7 cellular contexts compared by ENCODE assay signal in the genomic region with DNA sequence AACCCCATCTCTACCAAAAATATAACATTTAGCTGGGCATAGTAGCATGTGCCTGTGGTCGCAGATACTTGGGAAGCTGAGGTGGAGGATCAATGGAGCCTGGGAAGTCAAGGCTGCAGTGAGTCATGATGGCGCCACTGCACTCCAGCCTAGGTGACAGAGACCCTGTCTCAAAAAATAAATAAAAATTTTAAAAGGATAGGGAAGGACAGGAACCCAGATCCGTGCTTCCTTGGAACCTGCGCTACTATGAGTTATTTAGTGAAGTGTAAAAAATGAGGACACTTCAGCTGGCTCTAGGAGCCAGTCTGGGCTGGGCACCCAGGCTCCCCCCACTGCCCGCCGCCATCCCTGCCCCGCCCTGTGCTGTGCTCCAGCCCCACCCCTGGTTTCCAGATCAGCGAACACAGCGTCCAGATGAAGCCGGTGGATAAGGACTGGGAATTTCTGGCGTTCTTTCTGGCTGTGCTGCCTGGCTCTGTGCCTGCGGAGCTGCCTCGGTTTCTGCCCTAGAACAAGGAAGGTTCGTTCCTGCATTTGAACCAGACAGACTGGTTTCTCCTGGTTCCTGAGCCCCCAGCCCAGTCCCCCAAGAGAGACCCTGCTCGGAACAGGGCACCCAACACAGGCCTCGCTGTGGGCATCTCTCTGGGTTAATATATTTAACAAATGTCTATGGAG.
DNase-seq lines count a peak whose midpoint lies in the region; ATAC-seq lines count a peak whose summit lies in the region.

No MANE protein-coding gene starts in this region.

- H3K4me3 Mint-ChIP-seq in activated naive CD8-positive, alpha-beta T cell treated with anti-CD3 and anti-CD28 coated beads, Interleukin-2, amount 50 U/mL, for 24 hours, result no peak overlapping the region
- peak overlapping the region; percentile 49 to 70 for H3K4me3 Mint-ChIP-seq in stimulated activated naive CD8-positive, alpha-beta T cell treated with anti-CD3 and anti-CD28 coated beads, Interleukin-15, amount 100 ng/mL, for 72 hours

- DNase-seq in NCI-H2029 (lab: John Stamatoyannopoulos, UW) (peak; percentile 37), hypothalamus (lab: John Stamatoyannopoulos, UW) (peak in 31 of 51 donors; percentile 18 to 76 (median 56)), NOMO-1 (lab: John Stamatoyannopoulos, UW; ENCODE audit: unreplicated experiment in 2 of 2) (no peak), NCI-H1092 treated with DMSO at 0.1 percent for 48 hours (lab: John Stamatoyannopoulos, UW) (no peak)
- DNase-seq in activated naive CD8-positive, alpha-beta T cell treated with anti-CD3 and anti-CD28 coated beads, Interleukin-2, amount 50 U/mL, for 24 hours, result no peak
- DNase-seq in stimulated activated naive CD8-positive, alpha-beta T cell treated with anti-CD3 and anti-CD28 coated beads, Interleukin-15, amount 100 ng/mL, for 72 hours, result no peak
- no peak for DNase-seq in stimulated activated CD4-positive, alpha-beta T cell treated with anti-CD3 and anti-CD28 coated beads, Interleukin-12 subunit alpha, Interleukin-12 subunit beta, amount 100 ng/mL, for 4 hours

- H3K9me3 Mint-ChIP-seq in activated naive CD8-positive, alpha-beta T cell treated with anti-CD3 and anti-CD28 coated beads, Interleukin-2, amount 50 U/mL, for 24 hours, result no peaks in the 10 kb centered on the region
- no peaks in the 10 kb centered on the region for H3K9me3 Mint-ChIP-seq in stimulated activated naive CD8-positive, alpha-beta T cell treated with anti-CD3 and anti-CD28 coated beads, Interleukin-15, amount 100 ng/mL, for 72 hours

- H3K36me3 Mint-ChIP-seq in activated naive CD8-positive, alpha-beta T cell treated with anti-CD3 and anti-CD28 coated beads, Interleukin-2, amount 50 U/mL, for 24 hours (ENCODE audit: low read depth), result no peaks in the 10 kb centered on the region

- H3K27me3 Mint-ChIP-seq in activated naive CD8-positive, alpha-beta T cell treated with anti-CD3 and anti-CD28 coated beads, Interleukin-2, amount 50 U/mL, for 24 hours, result no peaks in the 10 kb centered on the region
- H3K27me3 Mint-ChIP-seq in stimulated activated naive CD8-positive, alpha-beta T cell treated with anti-CD3 and anti-CD28 coated beads, Interleukin-15, amount 100 ng/mL, for 72 hours, result no peaks in the 10 kb centered on the region

- peaks cover 36% of the 10 kb centered on the region for H3K4me1 Mint-ChIP-seq in activated naive CD8-positive, alpha-beta T cell treated with anti-CD3 and anti-CD28 coated beads, Interleukin-2, amount 50 U/mL, for 24 hours
- H3K4me1 Mint-ChIP-seq in stimulated activated naive CD8-positive, alpha-beta T cell treated with anti-CD3 and anti-CD28 coated beads, Interleukin-15, amount 100 ng/mL, for 72 hours, result peaks cover 57% of the 10 kb centered on the region

- peak overlapping the region; percentile 79 for H3K27ac Mint-ChIP-seq in activated naive CD8-positive, alpha-beta T cell treated with anti-CD3 and anti-CD28 coated beads, Interleukin-2, amount 50 U/mL, for 24 hours
- peak overlapping the region in 1 of 2 donors; percentile 45 for H3K27ac Mint-ChIP-seq in stimulated activated naive CD8-positive, alpha-beta T cell treated with anti-CD3 and anti-CD28 coated beads, Interleukin-15, amount 100 ng/mL, for 72 hours

- no peak for ATAC-seq in activated naive CD8-positive, alpha-beta T cell treated with anti-CD3 and anti-CD28 coated beads, Interleukin-2, amount 50 U/mL, for 24 hours
- ATAC-seq in stimulated activated naive CD8-positive, alpha-beta T cell treated with anti-CD3 and anti-CD28 coated beads, Interleukin-15, amount 100 ng/mL, for 72 hours, result no peak

Comparison
In these comparisons a context has a peak if more than half of its experiments do, and no peak if none do; other contexts are left out.
1. DNase-seq: peak in NCI-H2029 (single experiment) and hypothalamus (31 of 51); none in activated naive CD8-positive, alpha-beta T cell treated with anti-CD3 and anti-CD28 coated beads, Interleukin-2, amount 50 U/mL, for 24 hours (single experiment), stimulated activated naive CD8-positive, alpha-beta T cell treated with anti-CD3 and anti-CD28 coated beads, Interleukin-15, amount 100 ng/mL, for 72 hours (0 of 2), stimulated activated CD4-positive, alpha-beta T cell treated with anti-CD3 and anti-CD28 coated beads, Interleukin-12 subunit alpha, Interleukin-12 subunit beta, amount 100 ng/mL, for 4 hours (single experiment), NOMO-1 (0 of 2) and NCI-H1092 treated with DMSO at 0.1 percent for 48 hours (single experiment).